ENCODE assay signal across 29 cellular contexts in genomic region chr3:77906102-77906709, GRCh38.
DNase-seq lines count a peak whose midpoint lies in the region; ATAC-seq, FAIRE-seq and TF ChIP-seq lines count a peak whose summit lies in the region.
"Had no signal": no experiment of that assay in that cellular context is flagged by ENCODE, and none has a peak within 500 bp of the region (broad histone marks: within the 10 kb centered on the region; RNA-seq: fewer than 3 reads in every experiment).

No MANE protein-coding gene starts in this region.

- DNase-seq in EH (ENCODE audit: low read depth) (peak; percentile 9), PC-9 (peak; percentile 35 to 85), endothelial cell of umbilical vein (ENCODE audit: low read depth, low spot score) (peak; percentile 49), kidney tubule cell (ENCODE audit: low spot score) (peak; percentile 98), NCI-H1436 (lab: John Stamatoyannopoulos, UW) (no peak), T-helper 17 cell (no peak), GM13977 (ENCODE audit: low spot score) (no peak)
- DNase-seq in stimulated activated naive CD4-positive, alpha-beta T cell treated with Interleukin-2 at 50 U/mL for 16 hours (lab: John Stamatoyannopoulos, UW): no peak
- DNase-seq: activated CD4-positive, alpha-beta T cell treated with anti-CD3 and anti-CD28 coated beads, Interleukin-2, amount 10 ng/mL, durations not matched to agents 24 days and 14 days; activated gamma-delta T cell treated with Interleukin-2 at 50 U/mL for 16 hours; activated T-cell treated with anti-CD3 and anti-CD28 coated beads, Interleukin-2, amount 50 U/mL, for 4 hours; BE2C; CD8-positive, alpha-beta memory T cell; effector memory CD4-positive, alpha-beta T cell; GDM1; H7; lower lobe of right lung; MG63; NCI-H1417; NCI-H2081 treated with DMSO at 0.1 percent for 48 hours; OCI-M1; ovary; SIG-M5; stimulated activated CD4-positive, alpha-beta T cell treated with anti-CD3 and anti-CD28 coated beads, Interleukin-2, amount 100 ng/mL, for 24 hours; T1000 had no signal

- H3K4me1 Mint-ChIP-seq in T-helper 17 cell: no peaks in the 10 kb centered on the region
- H3K4me1 Mint-ChIP-seq: activated CD4-positive, alpha-beta T cell treated with anti-CD3 and anti-CD28 coated beads, Interleukin-2, amount 10 ng/mL, durations not matched to agents 24 days and 14 days; brain; CD8-positive, alpha-beta memory T cell; nephron had no signal

- H3K4me1 ChIP-seq in PC-9 (replicated peaks; ENCODE audit: insufficient read depth) (peaks cover 9% of the 10 kb centered on the region; the same call in 1 of the 2 replicates), endothelial cell of umbilical vein (ENCODE audit: control insufficient read depth, extremely low read depth, insufficient read depth, low read length) (peaks cover 4% of the 10 kb centered on the region)
- H3K4me1 ChIP-seq: BE2C, lower lobe of right lung had no signal

- H3K36me3 ChIP-seq in PC-9 (ENCODE audit: low read depth) (no peaks in the 10 kb centered on the region), endothelial cell of umbilical vein (ENCODE audit: control insufficient read depth in 2 of 2, extremely low read depth in 1 of 2, insufficient read depth in 2 of 2, low read length in 2 of 2) (no peaks in the 10 kb centered on the region)
- H3K36me3 ChIP-seq: BE2C, lower lobe of right lung, MG63, ovary had no signal

- no peak overlapping the region for H3K4me3 Mint-ChIP-seq in T-helper 17 cell
- H3K4me3 Mint-ChIP-seq: activated CD4-positive, alpha-beta T cell treated with anti-CD3 and anti-CD28 coated beads, Interleukin-2, amount 10 ng/mL, durations not matched to agents 24 days and 14 days; activated T-cell treated with anti-CD3 and anti-CD28 coated beads, Interleukin-2, amount 50 U/mL, for 4 hours; brain; CD8-positive, alpha-beta memory T cell; nephron; type B pancreatic cell had no signal

- H2AFZ ChIP-seq in PC-9: no peak overlapping the region; the same call in 1 of the 2 replicates
- H2AFZ ChIP-seq in endothelial cell of umbilical vein (ENCODE audit: low read depth, low read length): no peak overlapping the region

- H3K27me3 Mint-ChIP-seq in T-helper 17 cell: no peaks in the 10 kb centered on the region
- H3K27me3 Mint-ChIP-seq: activated CD4-positive, alpha-beta T cell treated with anti-CD3 and anti-CD28 coated beads, Interleukin-2, amount 10 ng/mL, durations not matched to agents 24 days and 14 days; brain; CD8-positive, alpha-beta memory T cell; type B pancreatic cell had no signal

- H3K27ac ChIP-seq in PC-9 (peak overlapping the region; percentile 66), endothelial cell of umbilical vein (ENCODE audit: insufficient read depth, low read depth, low read length) (peak overlapping the region; percentile 50)
- H3K27ac ChIP-seq: lower lobe of right lung, ovary had no signal

- no peaks in the 10 kb centered on the region for H3K36me3 Mint-ChIP-seq in T-helper 17 cell (ENCODE audit: low read depth)
- H3K36me3 Mint-ChIP-seq: brain; CD8-positive, alpha-beta memory T cell; type B pancreatic cell had no signal

- TF ChIP-seq CTCF in PC-9 (conservative IDR thresholded peaks at IDR 0.05) (no peak), endothelial cell of umbilical vein (IDR thresholded peaks at IDR 0.05; ENCODE audit: extremely low read depth in 1 of 2, insufficient read depth in 1 of 2, low read depth in 1 of 2, low read length in 2 of 2) (no peak), GM13977 (IDR thresholded peaks at IDR 0.05; ENCODE audit: extremely low read depth, insufficient read depth, missing control alignments) (no peak)

- no peaks in the 10 kb centered on the region for H3K27me3 ChIP-seq in PC-9 (ENCODE audit: insufficient read depth, low read depth)
- no peaks in the 10 kb centered on the region for H3K27me3 ChIP-seq in endothelial cell of umbilical vein (ENCODE audit: control insufficient read depth in 2 of 2, insufficient read depth in 2 of 2, low read length in 2 of 2)
- H3K27me3 ChIP-seq: BE2C, MG63, ovary had no signal

- ATAC-seq in T-helper 17 cell: no peak
- ATAC-seq: activated T-cell treated with anti-CD3 and anti-CD28 coated beads, Interleukin-2, amount 50 U/mL, for 4 hours; lower lobe of right lung had no signal

- CTCF ChIA-PET in PC-9 (lab: Charles Lee): interaction anchor here (0.8 kb wide), 1 partner anchor 80 kb away, joined by 4 read pairs; no protein-coding TSS in a partner anchor
- CTCF ChIA-PET in endothelial cell of umbilical vein (lab: Charles Lee): interaction anchor here (0.9 to 1.4 kb wide), 6 partner anchors 10 to 740 kb away, joined by 3 to 5 read pairs (median 4); no protein-coding TSS in a partner anchor

- H3K4me2 ChIP-seq in PC-9: 0 out of 2 replicates have a peak overlapping the region, but pooled peaks have one; percentile 12
- H3K4me2 ChIP-seq in endothelial cell of umbilical vein (ENCODE audit: insufficient read depth, low read length): no peak overlapping the region

- intact Hi-C loops in PC-9 (cut with micrococcal nuclease; ENCODE audit: unreplicated experiment) (loop anchor here (1.0 to 5.0 kb wide), 4 partner anchors 29 to 601 kb away; no protein-coding TSS in a partner anchor), endothelial cell of umbilical vein (cut with micrococcal nuclease) (loop anchor here (1.0 to 10.0 kb wide), 4 partner anchors 79 to 301 kb away; no protein-coding TSS in a partner anchor)

- H3K79me2 ChIP-seq in PC-9 (ENCODE audit: low read depth) (no peaks in the 10 kb centered on the region), endothelial cell of umbilical vein (ENCODE audit: control insufficient read depth, insufficient read depth, low read length) (no peaks in the 10 kb centered on the region)

- BruUV-seq in PC-9 (replicated peaks; lab: Mats Ljungman, UMichigan) (no TSS peak), endothelial cell of umbilical vein (replicated peaks; lab: Mats Ljungman, UMichigan) (no TSS peak)

- H4K20me1 ChIP-seq in PC-9 (ENCODE audit: insufficient read depth) (no peaks in the 10 kb centered on the region), endothelial cell of umbilical vein (replicated peaks; ENCODE audit: control insufficient read depth, extremely low read depth, insufficient read depth, low read length) (no peaks in the 10 kb centered on the region)

- no peak for TF ChIP-seq POLR2A in endothelial cell of umbilical vein (IDR thresholded peaks at IDR 0.05; ENCODE audit: low read depth, low read length)

- no peaks in the 10 kb centered on the region for H3K9me1 ChIP-seq in endothelial cell of umbilical vein (replicated peaks; ENCODE audit: control insufficient read depth, extremely low read depth, insufficient read depth, low read length)

- no peaks in the 10 kb centered on the region for H3K9me2 ChIP-seq in PC-9 (ENCODE audit: insufficient read depth)

- H3K4me3 ChIP-seq in PC-9 (no peak overlapping the region), endothelial cell of umbilical vein (replicated peaks in 1 of 3; ENCODE audit: insufficient read depth in 1 of 3, low read depth in 1 of 3, low read length in 3 of 3) (no peak overlapping the region)
- H3K4me3 ChIP-seq: lower lobe of right lung, MG63, ovary had no signal

- POLR2A ChIA-PET in PC-9 (lab: Charles Lee; ENCODE audit: unreplicated experiment) (interaction anchor here (0.6 kb wide), 3 partner anchors 83 to 677 kb away, joined by 3 to 6 read pairs (median 4); no protein-coding TSS in a partner anchor), endothelial cell of umbilical vein (lab: Charles Lee) (no interaction called here)

- no peaks in the 10 kb centered on the region for H3K9me3 ChIP-seq in PC-9 (ENCODE audit: insufficient read depth, low read depth)
- H3K9me3 ChIP-seq in endothelial cell of umbilical vein (replicated peaks; ENCODE audit: control insufficient read depth, insufficient read depth, low read length): no peaks in the 10 kb centered on the region
- peaks cover 2% of the 10 kb centered on the region for H3K9me3 ChIP-seq in T-helper 17 cell (ENCODE audit: control insufficient read depth, low read length, poor library complexity, severe bottlenecking)
- H3K9me3 ChIP-seq: BE2C, lower lobe of right lung, MG63, ovary had no signal

- no peak overlapping the region for H3K27ac Mint-ChIP-seq in T-helper 17 cell
- H3K27ac Mint-ChIP-seq: activated CD4-positive, alpha-beta T cell treated with anti-CD3 and anti-CD28 coated beads, Interleukin-2, amount 10 ng/mL, durations not matched to agents 24 days and 14 days; brain; CD8-positive, alpha-beta memory T cell; nephron; type B pancreatic cell had no signal

- dilution Hi-C loops in endothelial cell of umbilical vein (cut with MboI; ENCODE audit: extremely low pct_ligation_motif_present, low sequenced_read_pairs): no loop called here

- H3K9ac ChIP-seq in endothelial cell of umbilical vein (replicated peaks; ENCODE audit: extremely low read depth, insufficient read depth, low read length): no peak overlapping the region

- no peaks in the 10 kb centered on the region for H3F3A ChIP-seq in PC-9 (ENCODE audit: insufficient read depth, low read depth)

- in situ Hi-C loops in GM13977 (cut with MboI; ENCODE audit: low pct_unique_long_range_greater_than_20kb, low sequenced_read_pairs, unreplicated experiment): no loop called here

- FAIRE-seq in endothelial cell of umbilical vein (lab: Jason Lieb, UNC): peak; percentile 61
- FAIRE-seq: islet of Langerhans had no signal

TF ChIP-seq in endothelial cell of umbilical vein, 7 proteins besides CTCF, POLR2A, EP300 and RAD21:
- TF ChIP-seq POLR2AphosphoS5 (IDR thresholded peaks at IDR 0.05; ENCODE audit: insufficient read depth, low read depth, low read length) (peak; percentile 90), EZH2 (IDR thresholded peaks at IDR 0.05; ENCODE audit: borderline replicate concordance, low read depth, low read length, severe bottlenecking) (no peak), MYC (IDR thresholded peaks at IDR 0.05; ENCODE audit: low read depth, low read length) (no peak), GATA2 (IDR thresholded peaks at IDR 0.05; ENCODE audit: insufficient read depth, insufficient read length, low read depth, low read length) (peak; percentile 89), JUN (IDR thresholded peaks at IDR 0.05; ENCODE audit: borderline replicate concordance, insufficient read depth, insufficient read length, low read depth) (peak; percentile 45), FOS (IDR thresholded peaks at IDR 0.05; ENCODE audit: borderline replicate concordance, insufficient read depth, low read length) (peak; percentile 97), MAX (IDR thresholded peaks at IDR 0.05; ENCODE audit: insufficient read depth, insufficient read length) (no peak)

Comparison
In these comparisons a context has a peak if more than half of its experiments do, and no peak if none do; other contexts are left out.
1. DNase-seq: peak in EH (single experiment), PC-9 (2 of 2), endothelial cell of umbilical vein (single experiment) and kidney tubule cell (single experiment); none in NCI-H1436 (single experiment), T-helper 17 cell (0 of 3), GM13977 (single experiment) and stimulated activated naive CD4-positive, alpha-beta T cell treated with Interleukin-2 at 50 U/mL for 16 hours (single experiment).